8 cellular contexts compared by ENCODE assay signal in the genomic region with DNA sequence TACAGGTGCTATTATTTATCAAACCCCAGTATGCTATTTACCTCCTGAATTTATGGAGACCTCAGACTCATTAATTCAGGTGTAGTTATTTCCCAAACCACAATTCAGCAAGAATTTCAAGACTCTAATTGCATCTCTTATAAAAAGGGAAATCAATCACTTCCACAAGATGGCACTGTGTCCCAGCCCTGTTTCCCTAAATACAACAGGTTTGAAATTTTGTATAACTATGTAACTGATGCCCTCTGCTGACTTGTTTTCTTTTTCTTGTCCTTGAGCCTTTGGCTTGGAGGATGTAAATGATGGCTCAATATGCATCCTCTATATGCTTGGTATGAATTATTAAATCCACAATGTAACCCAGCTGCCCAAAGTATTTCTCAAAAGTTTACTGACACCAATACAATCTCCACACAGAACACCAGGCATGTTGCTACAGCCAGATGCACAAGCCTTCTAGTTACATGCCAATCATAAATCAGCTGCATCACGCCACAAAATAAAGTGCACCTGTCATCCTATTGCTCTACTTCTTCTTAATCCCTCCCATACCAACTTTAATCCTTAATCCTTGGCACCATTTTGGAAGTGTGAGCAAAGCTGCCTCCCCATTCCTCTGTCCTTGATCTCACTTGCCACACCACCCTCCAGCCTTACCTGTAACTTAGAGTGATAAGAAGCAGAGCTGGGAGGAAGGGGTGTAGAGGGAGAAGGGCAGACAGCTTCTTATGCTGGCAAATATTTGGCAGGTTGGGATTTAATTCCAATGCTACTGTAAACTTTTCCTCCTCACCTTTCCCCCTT. TPM values are rescaled to one million over a fixed set of nuclear protein-coding genes. Genes with fewer than 3 reads are reported as not detected.
DNase-seq lines count a peak whose midpoint lies in the region; ATAC-seq and TF ChIP-seq lines count a peak whose summit lies in the region.

No MANE protein-coding gene starts in this region.

- intact Hi-C loops in CD14-positive monocyte (cut with micrococcal nuclease), result no loop called here

- H3K9me3 Mint-ChIP-seq in CD14-positive monocyte (no peaks in the 10 kb centered on the region), neural crest cell (peaks cover 6% of the 10 kb centered on the region)

- H3K36me3 Mint-ChIP-seq in CD14-positive monocyte, result peaks cover 0 to 7% of the 10 kb centered on the region in 2 donors
- H3K36me3 Mint-ChIP-seq in neural crest cell (ENCODE audit: low read depth), result peaks cover 12% of the 10 kb centered on the region

- H3K4me1 Mint-ChIP-seq in CD14-positive monocyte, result peaks cover 5% of the 10 kb centered on the region
- H3K4me1 Mint-ChIP-seq in neural crest cell, result peaks cover 5% of the 10 kb centered on the region

- H3K4me3 Mint-ChIP-seq in CD14-positive monocyte (no peak overlapping the region), neural crest cell (no peak overlapping the region)

- H3K4me3 ChIP-seq in WI38 (ENCODE audit: low read depth, low read length), result no peak overlapping the region

- ATAC-seq in GM18867 (IDR thresholded peaks at IDR 0.05; ENCODE audit: unreplicated experiment), result no peak

- TF ChIP-seq CTCF in CD14-positive monocyte (IDR thresholded peaks at IDR 0.05), result peak; percentile 64
- peak; percentile 5 for TF ChIP-seq CTCF in GM20000 (IDR thresholded peaks at IDR 0.05; ENCODE audit: extremely low read depth, missing control alignments)
- TF ChIP-seq CTCF in WI38 (IDR thresholded peaks at IDR 0.05; ENCODE audit: low read depth, low read length), result peak; percentile 29; the same call in 1 of the 2 replicates
- peak; percentile 76 for TF ChIP-seq CTCF in neural crest cell (conservative IDR thresholded peaks at IDR 0.05)

- no peaks in the 10 kb centered on the region for H3K27me3 Mint-ChIP-seq in CD14-positive monocyte (ENCODE audit: low read depth in 3 of 3)
- no peaks in the 10 kb centered on the region for H3K27me3 Mint-ChIP-seq in neural crest cell (ENCODE audit: low read depth)

- H3K27ac Mint-ChIP-seq in CD14-positive monocyte, result no peak overlapping the region
- no peak overlapping the region for H3K27ac Mint-ChIP-seq in neural crest cell (ENCODE audit: unreplicated experiment)

- DNase-seq in CD14-positive monocyte (ENCODE audit: low spot score) (no peak), GM20000 (ENCODE audit: low spot score) (peak; percentile 44), NCI-H2227 (lab: John Stamatoyannopoulos, UW; ENCODE audit: unreplicated experiment) (peak; percentile 55), fibroblast of gingiva (ENCODE audit: low read depth) (peak; percentile 57), neural crest cell (ENCODE audit: low read depth, low spot score) (no peak)
- DNase-seq in NK-92 treated with Interleukin-12 subunit alpha and Interleukin-12 subunit beta, amount 100 ng/mL, for 24 hours (lab: John Stamatoyannopoulos, UW), result no peak

RNA-seq across cellular contexts. Expression of gene C1orf105, which starts 9.0 kb away (rescaled TPM):
- polyA plus RNA-seq in CD14-positive monocyte, result not detected
- total RNA-seq in neural crest cell, result not detected in 2 replicates

RNA-seq across cellular contexts. Expression of gene PIGC, which starts 14.3 kb away (rescaled TPM):
- 10 to 100 TPM; 51.1 to 61.5 TPM for polyA plus RNA-seq in CD14-positive monocyte
- 25.0 and 27.8 TPM in 2 replicates for total RNA-seq in neural crest cell

Comparison
In these comparisons a context has a peak if more than half of its experiments do, and no peak if none do; other contexts are left out.
1. DNase-seq: peak in GM20000 (single experiment), NCI-H2227 (single experiment) and fibroblast of gingiva (single experiment); none in CD14-positive monocyte (single experiment), neural crest cell (single experiment) and NK-92 treated with Interleukin-12 subunit alpha and Interleukin-12 subunit beta, amount 100 ng/mL, for 24 hours (single experiment).
2. CTCF ChIP-seq: peak in every context shown above with its lines; median percentile 76 in neural crest cell; 64 in CD14-positive monocyte; 29 in WI38; 5 in GM20000.